ENCODE assay signal across 18 cellular contexts in genomic region chr16:22366889-22367288, GRCh38. TPM values are rescaled to one million over a fixed set of nuclear protein-coding genes. Genes with fewer than 3 reads are reported as not detected.
DNase-seq lines count a peak whose midpoint lies in the region; ATAC-seq and TF ChIP-seq lines count a peak whose summit lies in the region.
"Had no signal": no experiment of that assay in that cellular context is flagged by ENCODE, and none has a peak within 500 bp of the region (broad histone marks: within the 10 kb centered on the region; RNA-seq: fewer than 3 reads in every experiment).

No MANE protein-coding gene starts in this region.

- peaks cover 36% of the 10 kb centered on the region for H3K4me1 ChIP-seq in lower lobe of right lung

- H3K9me3 ChIP-seq in lower lobe of right lung = no peaks in the 10 kb centered on the region
- H3K9me3 ChIP-seq: heart right ventricle, right atrium auricular region, suprapubic skin had no signal

- no peak overlapping the region for H3K27ac ChIP-seq in lower lobe of right lung
- H3K27ac ChIP-seq: heart right ventricle, right atrium auricular region, suprapubic skin had no signal

- no peak for DNase-seq in stimulated activated naive CD8-positive, alpha-beta T cell treated with anti-CD3 and anti-CD28 coated beads, Interleukin-15, Interleukin-2, amounts not matched to agents 100 U/mL and 50 U/mL, for 24 hours
- DNase-seq in myocyte (ENCODE audit: low read depth) (peak; percentile 22), lower lobe of right lung (no peak), NOMO-1 treated with DMSO at 0.1 percent for 48 hours (lab: John Stamatoyannopoulos, UW; ENCODE audit: unreplicated experiment) (no peak), NCI-H1092 treated with DMSO at 0.1 percent for 48 hours (lab: John Stamatoyannopoulos, UW) (no peak)
- DNase-seq: amniotic stem cell; cortex of kidney; heart right ventricle; NCI-H1105 treated with DMSO at 0.1 percent for 48 hours; NCI-H2107; NCI-H510A; stimulated activated CD8-positive, alpha-beta memory T cell treated with anti-CD3 and anti-CD28 coated beads, Interleukin-4, amount 100 ng/mL, for 48 hours had no signal

- intact Hi-C loops in lower lobe of right lung (cut with DNase I) = no loop called here

- peaks cover 27% of the 10 kb centered on the region for H3K36me3 ChIP-seq in lower lobe of right lung

- no peak for ATAC-seq in stimulated activated naive CD8-positive, alpha-beta T cell treated with anti-CD3 and anti-CD28 coated beads, Interleukin-15, Interleukin-2, amounts not matched to agents 100 U/mL and 50 U/mL, for 24 hours
- no peak for ATAC-seq in activated T-helper 17 cell treated with anti-CD3 and anti-CD28 coated beads, Interleukin-2, amount 50 U/mL, for 72 hours (replicated peaks)
- ATAC-seq in lower lobe of right lung = no peak
- ATAC-seq in GM19397 (IDR thresholded peaks at IDR 0.05; ENCODE audit: unreplicated experiment) = no peak
- ATAC-seq: heart right ventricle had no signal

- peaks cover 86% of the 10 kb centered on the region for H3K4me1 Mint-ChIP-seq in stimulated activated naive CD8-positive, alpha-beta T cell treated with anti-CD3 and anti-CD28 coated beads, Interleukin-15, Interleukin-2, amounts not matched to agents 100 ng/mL and 50 ng/mL, for 24 hours (ENCODE audit: low read depth)
- H3K4me1 Mint-ChIP-seq in activated T-helper 17 cell treated with anti-CD3 and anti-CD28 coated beads, Interleukin-2, amount 50 U/mL, for 72 hours = peaks cover 40% of the 10 kb centered on the region

- peak overlapping the region; percentile 72 for H3K27ac Mint-ChIP-seq in stimulated activated naive CD8-positive, alpha-beta T cell treated with anti-CD3 and anti-CD28 coated beads, Interleukin-15, Interleukin-2, amounts not matched to agents 100 ng/mL and 50 ng/mL, for 24 hours
- peak overlapping the region; percentile 76 for H3K27ac Mint-ChIP-seq in activated T-helper 17 cell treated with anti-CD3 and anti-CD28 coated beads, Interleukin-2, amount 50 U/mL, for 72 hours

- no peak for TF ChIP-seq CTCF in lower lobe of right lung (IDR thresholded peaks at IDR 0.05)

- H3K36me3 Mint-ChIP-seq in stimulated activated naive CD8-positive, alpha-beta T cell treated with anti-CD3 and anti-CD28 coated beads, Interleukin-15, Interleukin-2, amounts not matched to agents 100 ng/mL and 50 ng/mL, for 24 hours (ENCODE audit: low read depth) = peaks cover 62% of the 10 kb centered on the region
- peaks cover 80% of the 10 kb centered on the region for H3K36me3 Mint-ChIP-seq in activated T-helper 17 cell treated with anti-CD3 and anti-CD28 coated beads, Interleukin-2, amount 50 U/mL, for 72 hours (ENCODE audit: low read depth)

- H3K4me3 ChIP-seq in lower lobe of right lung = no peak overlapping the region
- H3K4me3 ChIP-seq: heart right ventricle, right atrium auricular region, suprapubic skin had no signal

- no peaks in the 10 kb centered on the region for H3K27me3 Mint-ChIP-seq in stimulated activated naive CD8-positive, alpha-beta T cell treated with anti-CD3 and anti-CD28 coated beads, Interleukin-15, Interleukin-2, amounts not matched to agents 100 ng/mL and 50 ng/mL, for 24 hours
- H3K27me3 Mint-ChIP-seq in activated T-helper 17 cell treated with anti-CD3 and anti-CD28 coated beads, Interleukin-2, amount 50 U/mL, for 72 hours = no peaks in the 10 kb centered on the region

- no peaks in the 10 kb centered on the region for H3K9me3 Mint-ChIP-seq in stimulated activated naive CD8-positive, alpha-beta T cell treated with anti-CD3 and anti-CD28 coated beads, Interleukin-15, Interleukin-2, amounts not matched to agents 100 ng/mL and 50 ng/mL, for 24 hours
- H3K9me3 Mint-ChIP-seq in activated T-helper 17 cell treated with anti-CD3 and anti-CD28 coated beads, Interleukin-2, amount 50 U/mL, for 72 hours = no peaks in the 10 kb centered on the region

- no peaks in the 10 kb centered on the region for H3K27me3 ChIP-seq in lower lobe of right lung (ENCODE audit: low read depth)
- H3K27me3 ChIP-seq: heart right ventricle, right atrium auricular region, suprapubic skin had no signal

- H3K4me3 Mint-ChIP-seq in stimulated activated naive CD8-positive, alpha-beta T cell treated with anti-CD3 and anti-CD28 coated beads, Interleukin-15, Interleukin-2, amounts not matched to agents 100 ng/mL and 50 ng/mL, for 24 hours = no peak overlapping the region
- H3K4me3 Mint-ChIP-seq in activated T-helper 17 cell treated with anti-CD3 and anti-CD28 coated beads, Interleukin-2, amount 50 U/mL, for 72 hours = peak overlapping the region; percentile 23
- H3K4me3 Mint-ChIP-seq: T-helper 2 cell treated with Interferon-gamma antibody and Interleukin-4, amounts not matched to agents 5 μg/mL and 100 μg/mL, for 36 hours had no signal

RNA-seq across cellular contexts. Expression of gene CDR2, which starts 7.5 kb away (rescaled TPM):
- total RNA-seq in activated T-helper 17 cell treated with anti-CD3 and anti-CD28 coated beads, Interleukin-2, amount 50 U/mL, for 72 hours = 10 to 100 TPM; 26.3 to 41.0 TPM
- total RNA-seq in myocyte (12.0 and 23.0 TPM in 2 replicates), lower lobe of right lung (16.2 TPM)
- polyA plus RNA-seq in myocyte (2012) = 30.8 TPM
